ENCODE assay signal across 20 cellular contexts in genomic region chr4:78155616-78156105, GRCh38.
A peak's percentile ranks its signal among the peaks of the same experiment; 100 is the strongest.
DNase-seq lines count a peak whose midpoint lies in the region; ATAC-seq lines count a peak whose summit lies in the region.
"Had no signal": no experiment of that assay in that cellular context is flagged by ENCODE, and none has a peak within 500 bp of the region (broad histone marks: within the 10 kb centered on the region; RNA-seq: fewer than 3 reads in every experiment).

No MANE protein-coding gene starts in this region.

- no peak for ATAC-seq in GM21360 (IDR thresholded peaks at IDR 0.05; ENCODE audit: unreplicated experiment)
- ATAC-seq in GM18873 (IDR thresholded peaks at IDR 0.05; ENCODE audit: low FRiP score, unreplicated experiment), result no peak
- ATAC-seq in GM18868 (IDR thresholded peaks at IDR 0.05; ENCODE audit: unreplicated experiment), result no peak
- ATAC-seq: A549; activated naive CD8-positive, alpha-beta T cell treated with anti-CD3 and anti-CD28 coated beads, Interleukin-2, amount 50 U/mL, for 24 hours; effector memory CD8-positive, alpha-beta T cell; PC-3 had no signal

- DNase-seq in NCI-H526 treated with DMSO at 0.1 percent for 48 hours (lab: John Stamatoyannopoulos, UW), result peak; percentile 1
- no peak for DNase-seq in NCI-H526 (lab: John Stamatoyannopoulos, UW)
- peak; percentile 58 for DNase-seq in amniotic epithelial cell (ENCODE audit: low read depth)
- DNase-seq in foreskin melanocyte, result peak; percentile 92
- peak; percentile 11 for DNase-seq in stromal cell of bone marrow (ENCODE audit: low read depth)
- DNase-seq: activated naive CD8-positive, alpha-beta T cell treated with anti-CD3 and anti-CD28 coated beads, Interleukin-2, amount 50 U/mL, for 24 hours; DMS53; effector memory CD8-positive, alpha-beta T cell; H7; KBM-7; NCI-H2029 treated with DMSO at 0.1 percent for 48 hours; NCI-H524 treated with DMSO at 0.1 percent for 48 hours; PC-3; retina; stimulated activated naive CD4-positive, alpha-beta T cell treated with Interleukin-2 at 50 U/mL for 16 hours; transverse colon had no signal

Comparison
In these comparisons a context has a peak if more than half of its experiments do, and no peak if none do; other contexts are left out.
1. DNase-seq: peak in NCI-H526 treated with DMSO at 0.1 percent for 48 hours (single experiment), amniotic epithelial cell (single experiment), foreskin melanocyte (single experiment) and stromal cell of bone marrow (single experiment); none in NCI-H526 (0 of 2).